ENCODE assay signal across 6 cellular contexts in genomic region chr9:41125109-41125658, GRCh38. TPM values are rescaled to one million over a fixed set of nuclear protein-coding genes. Genes with fewer than 3 reads are reported as not detected.
"Had no signal": no experiment of that assay in that cellular context is flagged by ENCODE, and none has a peak within 500 bp of the region (broad histone marks: within the 10 kb centered on the region; RNA-seq: fewer than 3 reads in every experiment).

No MANE protein-coding gene starts in this region.

RNA-seq across cellular contexts. Expression of gene FOXD4L6, which starts 3.3 kb away (rescaled TPM):
- total RNA-seq: M059J, PC-3, Peyer's patch, Right ventricle myocardium superior, SJSA1 had no signal
- polyA plus RNA-seq: SK-N-SH had no signal
